ENCODE assay signal across 21 cellular contexts in genomic region chr9:82376677-82377232, GRCh38.
"Had no signal": no experiment of that assay in that cellular context is flagged by ENCODE, and none has a peak within 500 bp of the region (broad histone marks: within the 10 kb centered on the region; RNA-seq: fewer than 3 reads in every experiment).

No MANE protein-coding gene starts in this region.

- H3K79me2 ChIP-seq: hepatocyte had no signal

- H3K27me3 Mint-ChIP-seq: dendritic cell treated with granulocyte-macrophage colony-stimulating factor and Interleukin-4, amounts not matched to agents 40 ng/mL and 50 ng/mL, for 4 days; effector memory CD8-positive, alpha-beta T cell; naive B cell had no signal

- H3K36me3 ChIP-seq: colonic mucosa, esophagus muscularis mucosa, gastroesophageal sphincter, heart left ventricle, left ventricle myocardium inferior, lower lobe of right lung had no signal

- H3K27me3 ChIP-seq: colonic mucosa, esophagus muscularis mucosa, foreskin keratinocyte, gastroesophageal sphincter, heart left ventricle, hepatocyte had no signal

- H3K27ac ChIP-seq: colonic mucosa, esophagus muscularis mucosa, foreskin keratinocyte, gastroesophageal sphincter, heart left ventricle, hepatocyte, left ventricle myocardium inferior, lower lobe of right lung had no signal

- H3K4me3 ChIP-seq: colonic mucosa, esophagus muscularis mucosa, gastroesophageal sphincter, heart left ventricle, hepatocyte, left ventricle myocardium inferior, lower lobe of right lung, mucosa of descending colon had no signal

- H3K4me1 Mint-ChIP-seq: immature natural killer cell, mesothelial cell of epicardium, naive B cell had no signal

- H3K36me3 Mint-ChIP-seq: immature natural killer cell, naive B cell had no signal

- H3K9me3 ChIP-seq: colonic mucosa, esophagus muscularis mucosa, gastroesophageal sphincter, lower lobe of right lung, mucosa of descending colon had no signal

- H3K27ac Mint-ChIP-seq: dendritic cell treated with granulocyte-macrophage colony-stimulating factor and Interleukin-4, amounts not matched to agents 40 ng/mL and 50 ng/mL, for 4 days; effector memory CD8-positive, alpha-beta T cell; endodermal cell; immature natural killer cell; mesothelial cell of epicardium had no signal

- H3K4me3 Mint-ChIP-seq: dendritic cell treated with granulocyte-macrophage colony-stimulating factor and Interleukin-4, amounts not matched to agents 40 ng/mL and 50 ng/mL, for 4 days; effector memory CD8-positive, alpha-beta T cell; endodermal cell; immature natural killer cell; mesothelial cell of epicardium; naive B cell had no signal

- H3K4me1 ChIP-seq: colonic mucosa, esophagus muscularis mucosa, foreskin keratinocyte, gastroesophageal sphincter, heart left ventricle, left ventricle myocardium inferior, lower lobe of right lung had no signal

- ATAC-seq: effector memory CD8-positive, alpha-beta T cell; foreskin keratinocyte; gastroesophageal sphincter; heart left ventricle; left cardiac atrium; lower lobe of right lung; mucosa of descending colon had no signal

- DNase-seq: colonic mucosa; cortex of kidney; effector CD8-positive, alpha-beta T cell; effector memory CD8-positive, alpha-beta T cell; endodermal cell; foreskin keratinocyte; heart left ventricle; hypothalamus; immature natural killer cell; islet precursor cell; left cardiac atrium; left ventricle myocardium inferior; lower lobe of right lung; mesenchymal stem cell; mucosa of descending colon; naive B cell had no signal

- H2AFZ ChIP-seq: hepatocyte had no signal

- H3K4me2 ChIP-seq: hepatocyte had no signal
